ENCODE assay signal across 13 cellular contexts in genomic region chr6:164322533-164322932, GRCh38.
DNase-seq lines count a peak whose midpoint lies in the region; ATAC-seq and TF ChIP-seq lines count a peak whose summit lies in the region.
"Had no signal": no experiment of that assay in that cellular context is flagged by ENCODE, and none has a peak within 500 bp of the region (broad histone marks: within the 10 kb centered on the region; RNA-seq: fewer than 3 reads in every experiment).

No MANE protein-coding gene starts in this region.

- no peak overlapping the region for H3K4me3 ChIP-seq in brain microvascular endothelial cell (ENCODE audit: low read depth, low read length)
- H3K4me3 ChIP-seq in gastrocnemius medialis, result no peak overlapping the region
- H3K4me3 ChIP-seq: spleen had no signal

- H3K27ac ChIP-seq in brain microvascular endothelial cell (peak overlapping the region; percentile 35), gastrocnemius medialis (peak overlapping the region in 2 of 4 donors; percentile 49 to 63)
- H3K27ac ChIP-seq: spleen, WERI-Rb-1 had no signal

- H3K27ac Mint-ChIP-seq in glutamatergic neuron (ENCODE audit: unreplicated experiment), result no peak overlapping the region
- H3K27ac Mint-ChIP-seq: HFFc6 had no signal

- ATAC-seq in gastrocnemius medialis (peak; percentile 73 to 91), GM19455 (IDR thresholded peaks at IDR 0.05; ENCODE audit: unreplicated experiment) (no peak), GM21390 (IDR thresholded peaks at IDR 0.05; ENCODE audit: unreplicated experiment) (no peak), GM21360 (IDR thresholded peaks at IDR 0.05; ENCODE audit: unreplicated experiment) (no peak)

- intact Hi-C loops in gastrocnemius medialis (cut with DNase I; ENCODE audit: low total_unique reads), result no loop called here

- no peaks in the 10 kb centered on the region for H3K9me3 Mint-ChIP-seq in glutamatergic neuron (ENCODE audit: unreplicated experiment)

- no peak for TF ChIP-seq CTCF in brain microvascular endothelial cell (IDR thresholded peaks at IDR 0.05; ENCODE audit: low read depth, low read length, missing control alignments)
- no peak for TF ChIP-seq CTCF in gastrocnemius medialis (IDR thresholded peaks at IDR 0.05 in 4 of 5, conservative IDR thresholded peaks at IDR 0.05 in 1 of 5)
- no peak for TF ChIP-seq CTCF in glutamatergic neuron (IDR thresholded peaks at IDR 0.05; ENCODE audit: partially characterized antibody, unreplicated experiment)

- H3K9me3 ChIP-seq in gastrocnemius medialis, result no peaks in the 10 kb centered on the region

- DNase-seq in GM04503 (ENCODE audit: low read depth) (peak; percentile 21), brain microvascular endothelial cell (peak; percentile 81), glomerular visceral epithelial cell (ENCODE audit: extremely low spot score) (peak; percentile 5), gastrocnemius medialis (no peak), glutamatergic neuron (no peak)
- DNase-seq: activated T-cell treated with anti-CD3 and anti-CD28 coated beads, Interleukin-2, amount 50 U/mL, for 1 hour; HFFc6; hippocampal formation; spleen; WERI-Rb-1 had no signal

- H3K4me1 Mint-ChIP-seq in glutamatergic neuron (ENCODE audit: low read depth, unreplicated experiment), result no peaks in the 10 kb centered on the region

- in situ Hi-C loops in brain microvascular endothelial cell (cut with HindIII; ENCODE audit: low pct_ligation_motif_present, low sequenced_read_pairs), result no loop called here
- in situ Hi-C loops in gastrocnemius medialis (cut with MboI; ENCODE audit: low sequenced_read_pairs in 4 of 4), result no loop called here

- H3K36me3 ChIP-seq in brain microvascular endothelial cell (replicated peaks) (no peaks in the 10 kb centered on the region), gastrocnemius medialis (no peaks in the 10 kb centered on the region)
- H3K36me3 ChIP-seq: spleen, WERI-Rb-1 had no signal

- H3K4me3 Mint-ChIP-seq in glutamatergic neuron (ENCODE audit: unreplicated experiment), result no peak overlapping the region
- H3K4me3 Mint-ChIP-seq: HFFc6 had no signal

- no peak for TF ChIP-seq POLR2A in gastrocnemius medialis (IDR thresholded peaks at IDR 0.05)

- no peaks in the 10 kb centered on the region for H3K4me1 ChIP-seq in gastrocnemius medialis
- H3K4me1 ChIP-seq: spleen had no signal

- H3K27me3 ChIP-seq in brain microvascular endothelial cell (replicated peaks) (no peaks in the 10 kb centered on the region), gastrocnemius medialis (no peaks in the 10 kb centered on the region)
- H3K27me3 ChIP-seq: spleen had no signal

- no peaks in the 10 kb centered on the region for H3K27me3 Mint-ChIP-seq in glutamatergic neuron (ENCODE audit: unreplicated experiment)

- H3K36me3 Mint-ChIP-seq in glutamatergic neuron (ENCODE audit: unreplicated experiment), result no peaks in the 10 kb centered on the region

Comparison
In these comparisons a context has a peak if more than half of its experiments do, and no peak if none do; other contexts are left out.
1. DNase-seq: peak in GM04503 (single experiment), brain microvascular endothelial cell (single experiment) and glomerular visceral epithelial cell (single experiment); none in gastrocnemius medialis (0 of 2) and glutamatergic neuron (single experiment).
2. ATAC-seq: peak in gastrocnemius medialis (2 of 2); none in GM19455 (single experiment), GM21390 (single experiment) and GM21360 (single experiment).